1 cellular context compared by ENCODE assay signal in genomic region chr14:103161054-103161397, GRCh38.
TF ChIP-seq lines count a peak whose summit lies in the region.

No MANE protein-coding gene starts in this region.

TF ChIP-seq in HCT116, 20 proteins besides CTCF, POLR2A, EP300 and RAD21 (continued from another document):
- TF ChIP-seq CBX3 (IDR thresholded peaks at IDR 0.05; ENCODE audit: low read depth) = no peak
- TF ChIP-seq CEBPB (IDR thresholded peaks at IDR 0.05; ENCODE audit: low read depth) = no peak
- no peak for TF ChIP-seq TCF7L2 (IDR thresholded peaks at IDR 0.05; ENCODE audit: borderline replicate concordance, extremely low read depth, insufficient read depth, insufficient read length)
- TF ChIP-seq FOSL1 (IDR thresholded peaks at IDR 0.05; ENCODE audit: low read depth) = no peak
- no peak for TF ChIP-seq YY1 (IDR thresholded peaks at IDR 0.05; ENCODE audit: extremely low read depth, insufficient replicate concordance, low read depth, low read length)
- no peak for TF ChIP-seq ZBTB33 (IDR thresholded peaks at IDR 0.05; ENCODE audit: extremely low read depth, insufficient replicate concordance, low read length)
- no peak for TF ChIP-seq EZH2phosphoT487 (IDR thresholded peaks at IDR 0.05; ENCODE audit: borderline replicate concordance)
- no peak for TF ChIP-seq EGR1 (IDR thresholded peaks at IDR 0.05; ENCODE audit: low read depth)
- TF ChIP-seq ZFX (IDR thresholded peaks at IDR 0.05) = no peak
- TF ChIP-seq REST (IDR thresholded peaks at IDR 0.05; ENCODE audit: low read depth) = no peak
- no peak for TF ChIP-seq ATF3 (IDR thresholded peaks at IDR 0.05)
- TF ChIP-seq SIN3A (IDR thresholded peaks at IDR 0.05; ENCODE audit: low read depth) = no peak
- no peak for TF ChIP-seq SRF (IDR thresholded peaks at IDR 0.05; ENCODE audit: low read depth)
- no peak for TF ChIP-seq MAX (IDR thresholded peaks at IDR 0.05)
- TF ChIP-seq JUND (IDR thresholded peaks at IDR 0.05) = no peak
- no peak for TF ChIP-seq POLR2AphosphoS5 (IDR thresholded peaks at IDR 0.05; ENCODE audit: low read depth, low read length)
- TF ChIP-seq ZNF274 (IDR thresholded peaks at IDR 0.05; ENCODE audit: low read depth, low read length) = no peak
